ENCODE assay signal across 9 cellular contexts in genomic region chr9:12702160-12702758, GRCh38. TPM values are rescaled to one million over a fixed set of nuclear protein-coding genes. Genes with fewer than 3 reads are reported as not detected.
DNase-seq lines count a peak whose midpoint lies in the region; ATAC-seq and TF ChIP-seq lines count a peak whose summit lies in the region.
"Had no signal": no experiment of that assay in that cellular context is flagged by ENCODE, and none has a peak within 500 bp of the region (broad histone marks: within the 10 kb centered on the region; RNA-seq: fewer than 3 reads in every experiment).

No MANE protein-coding gene starts in this region.

- H3K27me3 ChIP-seq in RWPE2 (ENCODE audit: insufficient read depth, poor library complexity, severe bottlenecking), result no peaks in the 10 kb centered on the region

- H3K9me3 Mint-ChIP-seq in activated T-cell treated with anti-CD3 and anti-CD28 coated beads, Interleukin-2, amount 50 U/mL, for 72 hours, result peaks cover 5% of the 10 kb centered on the region in 2 donors

- peak; percentile 74 for TF ChIP-seq CTCF in RWPE2 (IDR thresholded peaks at IDR 0.05; ENCODE audit: poor library complexity, severe bottlenecking)

- H3K4me1 Mint-ChIP-seq in activated T-cell treated with anti-CD3 and anti-CD28 coated beads, Interleukin-2, amount 50 U/mL, for 72 hours (ENCODE audit: low read depth), result no peaks in the 10 kb centered on the region
- H3K4me1 Mint-ChIP-seq: IgD-negative memory B cell had no signal

- H3K27ac Mint-ChIP-seq in activated T-cell treated with anti-CD3 and anti-CD28 coated beads, Interleukin-2, amount 50 U/mL, for 72 hours, result no peak overlapping the region
- H3K27ac Mint-ChIP-seq: IgD-negative memory B cell had no signal

- ATAC-seq in RWPE2 (ENCODE audit: low read depth) (peak; percentile 64; the same call in 2 of the 3 replicates), HG03439 (IDR thresholded peaks at IDR 0.05; ENCODE audit: unreplicated experiment) (no peak)
- no peak for ATAC-seq in activated T-cell treated with anti-CD3 and anti-CD28 coated beads, Interleukin-2, amount 50 U/mL, for 72 hours (replicated peaks in 1 of 2)

- no peaks in the 10 kb centered on the region for H3K27me3 Mint-ChIP-seq in activated T-cell treated with anti-CD3 and anti-CD28 coated beads, Interleukin-2, amount 50 U/mL, for 72 hours (ENCODE audit: low read depth)
- H3K27me3 Mint-ChIP-seq: IgD-negative memory B cell had no signal

- H3K4me3 ChIP-seq in RWPE2 (ENCODE audit: severe bottlenecking), result no peak overlapping the region

- H3K9me3 ChIP-seq in RWPE2 (ENCODE audit: severe bottlenecking), result no peaks in the 10 kb centered on the region

- no peaks in the 10 kb centered on the region for H3K36me3 Mint-ChIP-seq in activated T-cell treated with anti-CD3 and anti-CD28 coated beads, Interleukin-2, amount 50 U/mL, for 72 hours (ENCODE audit: insufficient read depth in 2 of 2)
- H3K36me3 Mint-ChIP-seq: IgD-negative memory B cell had no signal

- DNase-seq in HCEC 1CT, result peak; percentile 62
- no peak for DNase-seq in RWPE2 (ENCODE audit: low spot score)
- DNase-seq in glomerular visceral epithelial cell (ENCODE audit: extremely low spot score), result peak; percentile 41
- DNase-seq in retina, result peak; percentile 60
- no peak for DNase-seq in activated T-cell treated with anti-CD3 and anti-CD28 coated beads, Interleukin-2, amount 50 U/mL, for 72 hours
- no peak for DNase-seq in GM19240 (ENCODE audit: insufficient read length, low spot score)
- no peak for DNase-seq in ureter (ENCODE audit: low spot score)

- no peak overlapping the region for H3K4me3 Mint-ChIP-seq in activated T-cell treated with anti-CD3 and anti-CD28 coated beads, Interleukin-2, amount 50 U/mL, for 72 hours
- H3K4me3 Mint-ChIP-seq: IgD-negative memory B cell had no signal

- H3K27ac ChIP-seq in RWPE2 (ENCODE audit: poor library complexity, severe bottlenecking), result no peak overlapping the region

- H3K36me3 ChIP-seq in RWPE2 (ENCODE audit: low read depth), result no peaks in the 10 kb centered on the region

- H3K4me1 ChIP-seq in RWPE2 (ENCODE audit: insufficient read depth, poor library complexity, severe bottlenecking), result no peaks in the 10 kb centered on the region

RNA-seq across cellular contexts. Expression of gene TYRP1, which starts 9.1 kb away (rescaled TPM):
- total RNA-seq in activated T-cell treated with anti-CD3 and anti-CD28 coated beads, Interleukin-2, amount 50 U/mL, for 72 hours, result not detected
- total RNA-seq in ureter, result not detected

Comparison
In these comparisons a context has a peak if more than half of its experiments do, and no peak if none do; other contexts are left out.
1. DNase-seq: peak in HCEC 1CT (single experiment), glomerular visceral epithelial cell (single experiment) and retina (single experiment); none in RWPE2 (single experiment), activated T-cell treated with anti-CD3 and anti-CD28 coated beads, Interleukin-2, amount 50 U/mL, for 72 hours (0 of 2), GM19240 (single experiment) and ureter (single experiment).